ENCODE assay signal across 20 cellular contexts in genomic region chr13:61192826-61193225, GRCh38.
A peak's percentile ranks its signal among the peaks of the same experiment; 100 is the strongest.
DNase-seq lines count a peak whose midpoint lies in the region; ATAC-seq and TF ChIP-seq lines count a peak whose summit lies in the region.
"Had no signal": no experiment of that assay in that cellular context is flagged by ENCODE, and none has a peak within 500 bp of the region (broad histone marks: within the 10 kb centered on the region; RNA-seq: fewer than 3 reads in every experiment).

No MANE protein-coding gene starts in this region.

- H3K27me3 Mint-ChIP-seq in WTC11 (ENCODE audit: low read depth), result no peaks in the 10 kb centered on the region
- H3K27me3 Mint-ChIP-seq: CD4-positive, alpha-beta T cell had no signal

- ATAC-seq in WTC11 (peak; percentile 36), left colon (peak; percentile 100), left lobe of liver (no peak), GM19463 (IDR thresholded peaks at IDR 0.05; ENCODE audit: unreplicated experiment) (no peak)

- POLR2A ChIA-PET in WTC11 (lab: Charles Lee), result no interaction called here

- no peak overlapping the region for H3K27ac Mint-ChIP-seq in WTC11
- H3K27ac Mint-ChIP-seq: CD4-positive, alpha-beta T cell had no signal

- H3K4me1 Mint-ChIP-seq in WTC11, result peaks cover 14% of the 10 kb centered on the region

- CTCF ChIA-PET in WTC11 (lab: Charles Lee), result no interaction called here

- H3K4me3 ChIP-seq in foreskin fibroblast (ENCODE audit: low read depth in 1 of 2, low read length in 2 of 2), result no peak overlapping the region
- H3K4me3 ChIP-seq: BLaER1, SJCRH30 had no signal

- intact Hi-C loops in left colon (cut with DNase I, micrococcal nuclease), result no loop called here
- intact Hi-C loops in posterior cingulate gyrus (cut with DNase I), result no loop called here

- 0 out of 2 replicates have a peak, but pooled peaks cover 4% of the 10 kb centered on the region for H3K36me3 Mint-ChIP-seq in WTC11

- DNase-seq in NCI-H82 treated with DMSO at 0.1 percent for 48 hours (lab: John Stamatoyannopoulos, UW; ENCODE audit: unreplicated experiment) (peak; percentile 10), NCI-H82 (lab: John Stamatoyannopoulos, UW) (no peak), WTC11 (ENCODE audit: low spot score) (no peak), left colon (peak; percentile 45 to 60), foreskin fibroblast (no peak), left lobe of liver (ENCODE audit: low spot score) (no peak), posterior cingulate gyrus (no peak)
- DNase-seq: ACHN; Calu3; CD4-positive, alpha-beta T cell; Kasumi-1; MM.1S; NCI-H1048; NCI-H1417 treated with DMSO at 0.1 percent for 48 hours; NCI-H187; NCI-H446; NCI-H526 treated with DMSO at 0.1 percent for 48 hours; SJCRH30 had no signal

- TF ChIP-seq CTCF in WTC11 (IDR thresholded peaks at IDR 0.05) (no peak), foreskin fibroblast (IDR thresholded peaks at IDR 0.05; ENCODE audit: low read depth, low read length) (no peak)

- H3K4me3 Mint-ChIP-seq in WTC11, result no peak overlapping the region
- H3K4me3 Mint-ChIP-seq: CD4-positive, alpha-beta T cell had no signal

- H3K9me3 Mint-ChIP-seq in WTC11, result peaks cover 5% of the 10 kb centered on the region

TF ChIP-seq in WTC11, 78 proteins besides CTCF, POLR2A, EP300 and RAD21 (continues in another document):
- TF ChIP-seq ZNF425 (CRISPR knock-in tag; conservative IDR thresholded peaks at IDR 0.05), result no peak
- TF ChIP-seq NFE2L1 (CRISPR knock-in tag; IDR thresholded peaks at IDR 0.05), result no peak
- TF ChIP-seq TP53 (CRISPR knock-in tag; IDR thresholded peaks at IDR 0.05), result no peak
- no peak for TF ChIP-seq ARID4B (CRISPR knock-in tag; IDR thresholded peaks at IDR 0.05; ENCODE audit: borderline replicate concordance)
- no peak for TF ChIP-seq NFYB (CRISPR knock-in tag; conservative IDR thresholded peaks at IDR 0.05; ENCODE audit: low read depth)
- no peak for TF ChIP-seq NR3C1 (CRISPR knock-in tag; conservative IDR thresholded peaks at IDR 0.05; ENCODE audit: low read depth)
- no peak for TF ChIP-seq ELF4 (CRISPR knock-in tag; IDR thresholded peaks at IDR 0.05; ENCODE audit: low read depth)
- no peak for TF ChIP-seq SMAD3 (CRISPR knock-in tag; IDR thresholded peaks at IDR 0.05; ENCODE audit: borderline replicate concordance)
- TF ChIP-seq AFF4 (CRISPR knock-in tag; IDR thresholded peaks at IDR 0.05; ENCODE audit: borderline replicate concordance), result no peak
- TF ChIP-seq USF2 (CRISPR knock-in tag; IDR thresholded peaks at IDR 0.05), result no peak
- no peak for TF ChIP-seq E2F1 (CRISPR knock-in tag; IDR thresholded peaks at IDR 0.05)
- no peak for TF ChIP-seq ZNF396 (CRISPR knock-in tag; IDR thresholded peaks at IDR 0.05; ENCODE audit: borderline replicate concordance)
- TF ChIP-seq IRF2 (CRISPR knock-in tag; IDR thresholded peaks at IDR 0.05; ENCODE audit: borderline replicate concordance, low read depth), result no peak
- no peak for TF ChIP-seq GABPB1 (CRISPR knock-in tag; IDR thresholded peaks at IDR 0.05)
- TF ChIP-seq NR1H2 (CRISPR knock-in tag; IDR thresholded peaks at IDR 0.05), result no peak
- no peak for TF ChIP-seq ZNF317 (CRISPR knock-in tag; IDR thresholded peaks at IDR 0.05; ENCODE audit: borderline replicate concordance, low read depth)
- TF ChIP-seq MXD4 (CRISPR knock-in tag; IDR thresholded peaks at IDR 0.05; ENCODE audit: borderline replicate concordance), result no peak

Comparison
In these comparisons a context has a peak if more than half of its experiments do, and no peak if none do; other contexts are left out.
1. DNase-seq: peak in NCI-H82 treated with DMSO at 0.1 percent for 48 hours (single experiment) and left colon (2 of 2); none in NCI-H82 (single experiment), WTC11 (single experiment), foreskin fibroblast (0 of 2), left lobe of liver (single experiment) and posterior cingulate gyrus (0 of 10).
2. ATAC-seq: peak in WTC11 (single experiment) and left colon (single experiment); none in left lobe of liver (single experiment) and GM19463 (single experiment).